12 cellular contexts compared by ENCODE assay signal in the genomic region with DNA sequence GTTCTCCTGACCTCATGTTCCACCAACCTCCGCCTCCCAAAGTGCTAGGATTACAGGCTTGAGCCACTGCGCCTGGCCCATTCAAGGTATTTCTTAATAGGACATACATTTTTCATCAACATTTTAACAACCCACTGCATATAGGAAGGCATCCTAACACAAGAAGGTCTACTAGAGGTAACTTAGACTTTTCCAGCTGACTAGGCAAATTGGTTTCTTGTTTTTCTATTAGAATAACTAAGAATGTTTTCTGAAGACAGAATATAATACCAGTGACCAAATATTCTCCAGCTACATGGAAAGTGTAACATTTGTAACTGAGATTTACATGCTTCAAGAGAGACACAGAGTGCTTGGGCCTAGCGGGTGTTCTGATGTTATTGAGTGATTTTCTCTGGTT. TPM values are rescaled to one million over a fixed set of nuclear protein-coding genes. Genes with fewer than 3 reads are reported as not detected.
"Had no signal": no experiment of that assay in that cellular context is flagged by ENCODE, and none has a peak within 500 bp of the region (broad histone marks: within the 10 kb centered on the region; RNA-seq: fewer than 3 reads in every experiment).

No MANE protein-coding gene starts in this region.

- H3K4me3 ChIP-seq: GM23248, GM23338, HAP-1 had no signal

- H3K4me1 Mint-ChIP-seq: GM23338, H9 had no signal

- H3K36me3 ChIP-seq: HAP-1 had no signal

- H3K9ac ChIP-seq: GM23248 had no signal

- H3K9me3 Mint-ChIP-seq: GM23338, H9 had no signal

- H2AFZ ChIP-seq: GM23248, GM23338 had no signal

- H3K27ac Mint-ChIP-seq: GM23338, H9, HFFc6 had no signal

- H3K4me2 ChIP-seq: GM23338 had no signal

- ATAC-seq: GM23338, HCT116 had no signal

- DNase-seq: GM23248, GOT3, H7, H9, HCEC 1CT, HFFc6 had no signal

- FAIRE-seq: H54 had no signal

- H3K4me3 Mint-ChIP-seq: GM23338, H9, HFFc6 had no signal

- H3K27ac ChIP-seq: GM23248 had no signal

- H3K9me3 ChIP-seq: HAP-1 had no signal

- H3K4me1 ChIP-seq: HAP-1 had no signal

RNA-seq across cellular contexts. Expression of gene PRB4, which starts 14.2 kb away (rescaled TPM):
- total RNA-seq: GM23248, GM23338, H1, H4, H7, H9, HFFc6 had no signal
- polyA plus RNA-seq: GM23248, GM23338, H1 had no signal

RNA-seq across cellular contexts. Expression of gene PRB3, which starts 54.9 kb away (rescaled TPM):
- total RNA-seq: GM23248, GM23338, H4, HFFc6 had no signal
- polyA plus RNA-seq: GM23248 had no signal
